Comparison of ENCODE assay signal across 13 cellular contexts in genomic region chr3:175150812-175151411, GRCh38.
DNase-seq lines count a peak whose midpoint lies in the region; TF ChIP-seq lines count a peak whose summit lies in the region.
"Had no signal": no experiment of that assay in that cellular context is flagged by ENCODE, and none has a peak within 500 bp of the region (broad histone marks: within the 10 kb centered on the region; RNA-seq: fewer than 3 reads in every experiment).

No MANE protein-coding gene starts in this region.

- H3K9me3 ChIP-seq in sigmoid colon (no peaks in the 10 kb centered on the region), spleen (peaks cover 0 to 4% (median 0%) of the 10 kb centered on the region in 8 donors)
- H3K9me3 ChIP-seq: MG63, SJSA1 had no signal

- DNase-seq in DMS53 (lab: John Stamatoyannopoulos, UW) (peak; percentile 91), NCI-H128 (lab: John Stamatoyannopoulos, UW; ENCODE audit: unreplicated experiment) (peak; percentile 4), RWPE1 (ENCODE audit: low spot score) (peak; percentile 81), iris pigment epithelial cell (ENCODE audit: low read depth) (peak; percentile 9), sigmoid colon (no peak), spleen (no peak), medulla oblongata (ENCODE audit: extremely low spot score) (no peak)
- DNase-seq in stimulated activated naive CD4-positive, alpha-beta T cell treated with Interleukin-2 at 50 U/mL for 16 hours (lab: John Stamatoyannopoulos, UW), result no peak
- DNase-seq: effector memory CD8-positive, alpha-beta T cell; MG63; stimulated activated CD4-positive, alpha-beta T cell treated with anti-CD3 and anti-CD28 coated beads, Interleukin-1b, Interleukin-23, amount 100 ng/mL, for 48 hours had no signal

- H3K4me3 ChIP-seq in sigmoid colon (no peak overlapping the region), spleen (no peak overlapping the region)
- H3K4me3 ChIP-seq: BLaER1 treated with 17β-estradiol and CSF1 and Interleukin-3, amounts not matched to agents 10 nM and 100 nM; MG63; SJSA1 had no signal

- intact Hi-C loops in sigmoid colon (cut with DNase I), result no loop called here
- intact Hi-C loops in spleen (cut with DNase I; ENCODE audit: low total_unique reads), result no loop called here

- H3K4me1 ChIP-seq in sigmoid colon, result no peaks in the 10 kb centered on the region
- H3K4me1 ChIP-seq in spleen, result no peaks in the 10 kb centered on the region
- H3K4me1 ChIP-seq: BLaER1 treated with 17β-estradiol and CSF1 and Interleukin-3, amounts not matched to agents 10 nM and 100 nM; SJSA1 had no signal

- 26 to 60% methylated on average over 4 of the region's 4 CpGs for WGBS in sigmoid colon, 2 donors
- WGBS in spleen, 5 donors, result 64 to 77% (median 75%) methylated on average over 4 of the region's 4 CpGs

- CTCF ChIA-PET in RWPE1 (lab: Yijun Ruan, JAX), result no interaction called here

- H3K27me3 ChIP-seq in sigmoid colon, result no peaks in the 10 kb centered on the region
- H3K27me3 ChIP-seq in spleen (replicated peaks in 1 of 7), result no peaks in the 10 kb centered on the region
- H3K27me3 ChIP-seq: BLaER1 treated with 17β-estradiol and CSF1 and Interleukin-3, amounts not matched to agents 10 nM and 100 nM; MG63; SJSA1 had no signal

- no peak for TF ChIP-seq EP300 in sigmoid colon (IDR thresholded peaks at IDR 0.05)

- H3K36me3 ChIP-seq in sigmoid colon (no peaks in the 10 kb centered on the region), spleen (no peaks in the 10 kb centered on the region)
- H3K36me3 ChIP-seq: BLaER1 treated with 17β-estradiol and CSF1 and Interleukin-3, amounts not matched to agents 10 nM and 100 nM; MG63; SJSA1 had no signal

- TF ChIP-seq POLR2A in sigmoid colon (IDR thresholded peaks at IDR 0.05), result no peak
- TF ChIP-seq POLR2A in spleen (IDR thresholded peaks at IDR 0.05), result no peak

- POLR2A ChIA-PET in RWPE1 (lab: Yijun Ruan, JAX; ENCODE audit: low non-redundant PET), result no interaction called here

- H3K27ac ChIP-seq in RWPE1 (no peak overlapping the region), sigmoid colon (no peak overlapping the region), spleen (no peak overlapping the region)
- H3K27ac ChIP-seq: BLaER1 treated with 17β-estradiol and CSF1 and Interleukin-3, amounts not matched to agents 10 nM and 100 nM; SJSA1 had no signal

- no peak for TF ChIP-seq CTCF in RWPE1 (conservative IDR thresholded peaks at IDR 0.05; ENCODE audit: low read depth)
- TF ChIP-seq CTCF in sigmoid colon (IDR thresholded peaks at IDR 0.05), result no peak
- no peak for TF ChIP-seq CTCF in spleen (IDR thresholded peaks at IDR 0.05 in 8 of 11, conservative IDR thresholded peaks at IDR 0.05 in 3 of 11)

Comparison
In these comparisons a context has a peak if more than half of its experiments do, and no peak if none do; other contexts are left out.
1. DNase-seq: peak in DMS53 (single experiment), NCI-H128 (single experiment), RWPE1 (single experiment) and iris pigment epithelial cell (single experiment); none in sigmoid colon (single experiment), spleen (single experiment), stimulated activated naive CD4-positive, alpha-beta T cell treated with Interleukin-2 at 50 U/mL for 16 hours (single experiment) and medulla oblongata (single experiment).